ENCODE assay signal across 11 cellular contexts in the genomic region with DNA sequence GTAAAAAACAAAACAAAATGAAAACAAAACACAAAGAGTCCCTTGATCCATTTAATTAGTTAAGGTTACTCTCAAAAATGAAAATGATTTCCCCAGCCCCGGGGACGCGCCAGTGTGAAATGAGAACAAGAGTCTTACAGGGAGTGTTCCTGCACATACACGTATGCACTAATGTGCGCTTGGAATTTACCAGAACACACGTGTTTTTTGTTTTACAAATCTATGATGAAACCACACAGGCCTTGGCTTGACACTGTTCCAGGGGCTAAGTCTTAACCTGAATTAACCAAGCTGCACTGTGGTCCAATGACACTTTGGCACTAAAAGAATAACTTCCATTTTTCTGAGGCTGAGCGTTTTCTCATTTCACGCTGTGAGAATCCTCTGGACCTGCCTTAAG.
DNase-seq lines count a peak whose midpoint lies in the region; ATAC-seq and TF ChIP-seq lines count a peak whose summit lies in the region.
"Had no signal": no experiment of that assay in that cellular context is flagged by ENCODE, and none has a peak within 500 bp of the region (broad histone marks: within the 10 kb centered on the region; RNA-seq: fewer than 3 reads in every experiment).

No MANE protein-coding gene starts in this region.

- H4K20me1 ChIP-seq in hepatocyte (ENCODE audit: insufficient read depth, poor library complexity, severe bottlenecking) = peaks cover 91% of the 10 kb centered on the region

- H3K27ac ChIP-seq in ascending aorta (peak overlapping the region; percentile 7 to 14), hepatocyte (peak overlapping the region; percentile 8), sigmoid colon (peak overlapping the region; percentile 88 to 97 (median 93))

- intact Hi-C loops in ascending aorta (cut with DNase I) (no loop called here), sigmoid colon (cut with DNase I) (no loop called here)

- H3K36me3 ChIP-seq in ascending aorta (peaks cover 0 to 2% of the 10 kb centered on the region in 2 donors), hepatocyte (replicated peaks; ENCODE audit: insufficient read depth, low read depth) (no peaks in the 10 kb centered on the region), sigmoid colon (no peaks in the 10 kb centered on the region)

- H3K4me2 ChIP-seq in hepatocyte = no peak overlapping the region

- no peak for TF ChIP-seq EP300 in sigmoid colon (IDR thresholded peaks at IDR 0.05)

- TF ChIP-seq CTCF in ascending aorta (IDR thresholded peaks at IDR 0.05) (no peak), hepatocyte (IDR thresholded peaks at IDR 0.05; ENCODE audit: poor library complexity) (no peak), sigmoid colon (IDR thresholded peaks at IDR 0.05) (no peak)

- peaks cover 8 to 62% of the 10 kb centered on the region in 2 donors for H3K4me1 ChIP-seq in ascending aorta
- H3K4me1 ChIP-seq in hepatocyte (ENCODE audit: insufficient read depth) = peaks cover 20% of the 10 kb centered on the region
- H3K4me1 ChIP-seq in sigmoid colon = peaks cover 0 to 97% (median 97%) of the 10 kb centered on the region in 4 donors

- ATAC-seq in HG02870 (IDR thresholded peaks at IDR 0.05; ENCODE audit: unreplicated experiment) = no peak
- ATAC-seq: activated CD8-positive, alpha-beta T cell treated with anti-CD3 and anti-CD28 coated beads for 36 hours; stimulated activated naive CD8-positive, alpha-beta T cell treated with anti-CD3 and anti-CD28 coated beads, Interleukin-15, Interleukin-2, amounts not matched to agents 100 U/mL and 50 U/mL, for 24 hours had no signal

- H3K79me2 ChIP-seq in hepatocyte = peaks cover 96% of the 10 kb centered on the region

- H3K4me3 ChIP-seq in ascending aorta = no peak overlapping the region
- H3K4me3 ChIP-seq in hepatocyte = no peak overlapping the region
- no peak overlapping the region for H3K4me3 ChIP-seq in sigmoid colon

- 83% methylated on average over 8 of the region's 8 CpGs for WGBS in hepatocyte (ENCODE audit: low lambda C conversion rate, missing lambda C conversion rate)
- 88% methylated on average over 8 of the region's 8 CpGs for WGBS in sigmoid colon, 2 donors

- no peaks in the 10 kb centered on the region for H3K9me2 ChIP-seq in hepatocyte (replicated peaks; ENCODE audit: insufficient read depth)

- peak; percentile 25 for DNase-seq in EH (ENCODE audit: low read depth)
- DNase-seq in ascending aorta (ENCODE audit: low spot score in 2 of 2) = no peak
- no peak for DNase-seq in hepatocyte (ENCODE audit: low spot score)
- DNase-seq in sigmoid colon = peak; percentile 75
- no peak for DNase-seq in NCI-H1105 treated with DMSO at 0.1 percent for 48 hours (lab: John Stamatoyannopoulos, UW)
- DNase-seq in activated naive CD4-positive, alpha-beta T cell treated with Interleukin-2 at 50 U/mL for 16 hours = no peak
- DNase-seq: activated CD8-positive, alpha-beta T cell treated with anti-CD3 and anti-CD28 coated beads for 36 hours; activated naive CD4-positive, alpha-beta T cell; stimulated activated CD4-positive, alpha-beta T cell treated with anti-CD3 and anti-CD28 coated beads, Interleukin-4, amount 100 ng/mL, for 24 hours; stimulated activated naive CD8-positive, alpha-beta T cell treated with anti-CD3 and anti-CD28 coated beads, Interleukin-15, Interleukin-2, amounts not matched to agents 100 U/mL and 50 U/mL, for 24 hours had no signal

- no peaks in the 10 kb centered on the region for H3K9me3 ChIP-seq in ascending aorta
- H3K9me3 ChIP-seq in hepatocyte (ENCODE audit: low read depth) = no peaks in the 10 kb centered on the region
- H3K9me3 ChIP-seq in sigmoid colon = no peaks in the 10 kb centered on the region

- TF ChIP-seq POLR2A in sigmoid colon (IDR thresholded peaks at IDR 0.05) = no peak

- no peaks in the 10 kb centered on the region for H3K27me3 ChIP-seq in ascending aorta
- no peaks in the 10 kb centered on the region for H3K27me3 ChIP-seq in hepatocyte
- H3K27me3 ChIP-seq in sigmoid colon = no peaks in the 10 kb centered on the region

- H2AFZ ChIP-seq in hepatocyte = no peak overlapping the region

Comparison
In these comparisons a context has a peak if more than half of its experiments do, and no peak if none do; other contexts are left out.
1. DNase-seq: peak in EH (single experiment) and sigmoid colon (single experiment); none in ascending aorta (0 of 2), hepatocyte (single experiment), NCI-H1105 treated with DMSO at 0.1 percent for 48 hours (single experiment) and activated naive CD4-positive, alpha-beta T cell treated with Interleukin-2 at 50 U/mL for 16 hours (single experiment).
2. H3K27ac ChIP-seq: peak in every context shown above with its lines; median percentile 93 in sigmoid colon; 10 in ascending aorta; 8 in hepatocyte.